Comparison of ENCODE assay signal across 16 cellular contexts in genomic region chr15:56824174-56824573, GRCh38.
DNase-seq lines count a peak whose midpoint lies in the region; ATAC-seq lines count a peak whose summit lies in the region.
"Had no signal": no experiment of that assay in that cellular context is flagged by ENCODE, and none has a peak within 500 bp of the region (broad histone marks: within the 10 kb centered on the region; RNA-seq: fewer than 3 reads in every experiment).

No MANE protein-coding gene starts in this region.

- H3K4me2 ChIP-seq in neuronal stem cell (ENCODE audit: insufficient read depth, low read length, poor library complexity, severe bottlenecking): no peak overlapping the region

- H3K14ac ChIP-seq in neuronal stem cell (ENCODE audit: low read length): no peak overlapping the region

- H4K8ac ChIP-seq in neuronal stem cell (ENCODE audit: low read depth, low read length): no peak overlapping the region

- no CpG with 5 or more reads among the region's 2 CpGs for WGBS in neuronal stem cell (ENCODE audit: extremely low coverage in 2 of 2, insufficient read length in 2 of 2, insufficient replicate concordance in 1 of 2), 2 donors

- no peak overlapping the region for H3K4ac ChIP-seq in neuronal stem cell (ENCODE audit: low read length)

- H3K18ac ChIP-seq in neuronal stem cell (ENCODE audit: low read length): no peak overlapping the region

- H3K36me3 Mint-ChIP-seq in dendritic cell treated with granulocyte-macrophage colony-stimulating factor and Interleukin-4, amounts not matched to agents 40 ng/mL and 50 ng/mL, for 4 days (ENCODE audit: low read depth): no peaks in the 10 kb centered on the region
- H3K36me3 Mint-ChIP-seq: CD4-positive, alpha-beta memory T cell had no signal

- H2AK5ac ChIP-seq in neuronal stem cell (ENCODE audit: low read depth, low read length): no peak overlapping the region

- peak overlapping the region; percentile 36 for H3K23ac ChIP-seq in neuronal stem cell (ENCODE audit: low read depth, low read length, poor library complexity)

- no peaks in the 10 kb centered on the region for H3K9me3 Mint-ChIP-seq in dendritic cell treated with granulocyte-macrophage colony-stimulating factor and Interleukin-4, amounts not matched to agents 40 ng/mL and 50 ng/mL, for 4 days
- H3K9me3 Mint-ChIP-seq: CD4-positive, alpha-beta memory T cell had no signal

- H3K4me3 ChIP-seq in neuronal stem cell (ENCODE audit: low read length in 2 of 2): no peak overlapping the region
- no peak overlapping the region for H3K4me3 ChIP-seq in MG63

- no peak for ATAC-seq in HG02588 (IDR thresholded peaks at IDR 0.05; ENCODE audit: unreplicated experiment)
- ATAC-seq: Panc1 had no signal

- peak overlapping the region; percentile 30 for H2AFZ ChIP-seq in neuronal stem cell (ENCODE audit: low read length)

- DNase-seq in AG08395 (ENCODE audit: low spot score) (peak; percentile 22), H4 (ENCODE audit: low spot score) (peak; percentile 42), neuronal stem cell (ENCODE audit: low spot score) (no peak), COLO668 (lab: John Stamatoyannopoulos, UW; ENCODE audit: unreplicated experiment) (no peak), MG63 (no peak), dedifferentiated amniotic fluid mesenchymal stem cell (ENCODE audit: extremely low spot score) (no peak)
- DNase-seq: CD4-positive, alpha-beta memory T cell; DND-41; KBM-7; MM.1S; NCI-H1105 treated with DMSO at 0.1 percent for 48 hours; NCI-H187; SIG-M5 had no signal

- H2BK5ac ChIP-seq in neuronal stem cell (ENCODE audit: low read length): no peak overlapping the region

- H2BK15ac ChIP-seq in neuronal stem cell (ENCODE audit: low read length): no peak overlapping the region

- H3K79me1 ChIP-seq in neuronal stem cell (ENCODE audit: low read depth, low read length): no peaks in the 10 kb centered on the region

- no peak overlapping the region for H2BK12ac ChIP-seq in neuronal stem cell (ENCODE audit: low read length)

- no peak overlapping the region for H4K91ac ChIP-seq in neuronal stem cell (ENCODE audit: low read depth, low read length, poor library complexity)

- H3K9me3 ChIP-seq in neuronal stem cell (replicated peaks in 1 of 2; ENCODE audit: control insufficient read depth in 2 of 2, insufficient read depth in 1 of 2, low read depth in 1 of 2, low read length in 2 of 2) (no peaks in the 10 kb centered on the region), MG63 (no peaks in the 10 kb centered on the region)

- no peak overlapping the region for H3K27ac ChIP-seq in neuronal stem cell (replicated peaks; ENCODE audit: low read length)

- no peaks in the 10 kb centered on the region for H3K27me3 Mint-ChIP-seq in dendritic cell treated with granulocyte-macrophage colony-stimulating factor and Interleukin-4, amounts not matched to agents 40 ng/mL and 50 ng/mL, for 4 days
- H3K27me3 Mint-ChIP-seq: CD4-positive, alpha-beta memory T cell had no signal

- H2BK120ac ChIP-seq in neuronal stem cell (ENCODE audit: low read depth, low read length): no peak overlapping the region

- peak overlapping the region; percentile 23 for H3K27ac Mint-ChIP-seq in dendritic cell treated with granulocyte-macrophage colony-stimulating factor and Interleukin-4, amounts not matched to agents 40 ng/mL and 50 ng/mL, for 4 days
- H3K27ac Mint-ChIP-seq: CD4-positive, alpha-beta memory T cell had no signal

- H3K27me3 ChIP-seq in neuronal stem cell (ENCODE audit: control insufficient read depth in 3 of 3, insufficient read depth in 3 of 3, low read depth in 1 of 3, low read length in 3 of 3) (no peaks in the 10 kb centered on the region), MG63 (no peaks in the 10 kb centered on the region)

- H3K9ac ChIP-seq in neuronal stem cell (ENCODE audit: low read depth, low read length, poor library complexity): no peak overlapping the region

- H3K4me3 Mint-ChIP-seq in dendritic cell treated with granulocyte-macrophage colony-stimulating factor and Interleukin-4, amounts not matched to agents 40 ng/mL and 50 ng/mL, for 4 days: no peak overlapping the region
- H3K4me3 Mint-ChIP-seq: CD4-positive, alpha-beta memory T cell had no signal

- H3K36me3 ChIP-seq in neuronal stem cell (replicated peaks in 1 of 2; ENCODE audit: control insufficient read depth in 2 of 2, insufficient read depth in 2 of 2, low read length in 2 of 2) (no peaks in the 10 kb centered on the region), MG63 (no peaks in the 10 kb centered on the region)

- peaks cover 18% of the 10 kb centered on the region for H3K4me1 Mint-ChIP-seq in dendritic cell treated with granulocyte-macrophage colony-stimulating factor and Interleukin-4, amounts not matched to agents 40 ng/mL and 50 ng/mL, for 4 days (ENCODE audit: low read depth)
- H3K4me1 Mint-ChIP-seq: CD4-positive, alpha-beta memory T cell had no signal

- intact Hi-C loops in dendritic cell treated with granulocyte-macrophage colony-stimulating factor and Interleukin-4, amounts not matched to agents 40 ng/mL and 50 ng/mL, for 4 days (cut with micrococcal nuclease): loop anchor here (5.0 kb wide), 1 partner anchor 93 kb away; the partner anchor contains the start of gene TCF12

- H3K4me1 ChIP-seq in neuronal stem cell (ENCODE audit: control insufficient read depth in 2 of 2, insufficient read depth in 1 of 2, low read depth in 1 of 2, low read length in 2 of 2): peaks cover 3 to 4% of the 10 kb centered on the region in 2 donors

Comparison
In these comparisons a context has a peak if more than half of its experiments do, and no peak if none do; other contexts are left out.
1. DNase-seq: peak in AG08395 (single experiment) and H4 (single experiment); none in neuronal stem cell (single experiment), COLO668 (single experiment), MG63 (single experiment) and dedifferentiated amniotic fluid mesenchymal stem cell (single experiment).